Comparison of ENCODE assay signal across 8 cellular contexts in the genomic region with DNA sequence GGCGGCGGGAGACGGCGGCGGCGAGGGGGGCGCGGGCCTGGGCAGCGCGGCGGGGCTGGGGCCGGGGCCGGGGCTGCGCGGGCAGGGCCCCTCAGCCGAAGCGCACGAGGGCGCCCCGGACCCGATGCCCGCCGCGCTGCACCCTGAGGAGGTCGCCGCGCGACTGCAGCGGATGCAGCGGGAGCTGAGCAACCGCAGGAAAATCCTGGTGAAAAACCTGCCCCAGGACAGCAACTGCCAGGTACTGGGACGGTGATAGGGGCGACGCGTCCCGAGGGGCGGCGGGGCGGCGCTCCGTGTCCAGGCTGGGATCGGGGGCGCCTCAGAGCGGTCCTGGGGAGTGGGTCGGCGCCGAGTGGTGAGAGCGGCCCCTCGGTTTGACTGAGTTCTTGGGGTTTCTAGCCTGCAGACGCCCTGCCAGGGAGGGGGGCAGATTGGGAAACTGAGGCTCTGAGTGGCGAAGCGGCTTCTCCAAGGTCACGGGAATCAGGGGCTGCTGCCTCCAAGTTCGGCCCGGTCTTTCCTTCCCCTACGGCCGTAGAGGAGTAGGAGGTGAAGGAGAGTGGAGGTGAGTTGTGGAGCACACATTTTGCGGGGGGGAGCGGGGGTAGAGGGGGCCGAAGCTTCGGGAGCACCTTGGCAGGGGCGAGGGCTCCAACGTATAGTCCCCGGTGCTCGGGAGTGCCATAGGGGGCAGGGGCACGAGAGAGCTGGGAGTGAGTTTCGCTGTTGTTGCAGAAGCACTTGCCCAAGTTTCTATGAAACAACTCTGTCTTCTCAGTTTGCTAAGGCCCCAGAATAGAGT. TPM values are rescaled to one million over a fixed set of nuclear protein-coding genes. Genes with fewer than 3 reads are reported as not detected.
DNase-seq lines count a peak whose midpoint lies in the region; ATAC-seq and TF ChIP-seq lines count a peak whose summit lies in the region.

No MANE protein-coding gene starts in this region.

- H4K8ac ChIP-seq in mesendoderm (ENCODE audit: low read depth, low read length) = no peak overlapping the region

- no peak overlapping the region for H2BK120ac ChIP-seq in mesendoderm (ENCODE audit: low read depth, low read length)

- H2BK5ac ChIP-seq in mesendoderm (ENCODE audit: low read length) = no peak overlapping the region

- H3K79me1 ChIP-seq in mesendoderm (ENCODE audit: low read length) = peaks cover 4% of the 10 kb centered on the region

- TF ChIP-seq CTCF in KMS-11 (conservative IDR thresholded peaks at IDR 0.05; ENCODE audit: low read depth, low read length) (no peak), endodermal cell (conservative IDR thresholded peaks at IDR 0.05) (no peak), tibial artery (IDR thresholded peaks at IDR 0.05) (no peak)

- ATAC-seq in GM18867 (IDR thresholded peaks at IDR 0.05; ENCODE audit: unreplicated experiment) (peak; percentile 22), HG02623 (IDR thresholded peaks at IDR 0.05; ENCODE audit: unreplicated experiment) (no peak)

- no peak overlapping the region for H2AK5ac ChIP-seq in mesendoderm (ENCODE audit: low read length)

- H3K9ac ChIP-seq in KMS-11 (peak overlapping the region; percentile 83), endodermal cell (ENCODE audit: extremely low read depth, low read length, poor library complexity, severe bottlenecking) (peak overlapping the region; percentile 64), mesendoderm (ENCODE audit: low read length) (peak overlapping the region; percentile 92)

- H2AFZ ChIP-seq in KMS-11 (ENCODE audit: low read depth) = peak overlapping the region; percentile 82

- 0% methylated on average over 38 to 67 of the region's 67 CpGs for WGBS in endodermal cell (ENCODE audit: insufficient coverage in 1 of 2, insufficient read length in 1 of 2), 2 experiments
- no CpG with 5 or more reads among the region's 67 CpGs for WGBS in mesendoderm (ENCODE audit: extremely low coverage, insufficient coverage, low lambda C conversion rate)

- DNase-seq in AG20443 (ENCODE audit: low spot score) (peak; percentile 49), endodermal cell (peak; percentile 78), mesendoderm (peak; percentile 50), tibial artery (peak; percentile 44 to 66)
- peak; percentile 11 to 14 for DNase-seq in activated CD4-positive, alpha-beta T cell treated with anti-CD3 and anti-CD28 coated beads, Interleukin-2, amount 50 U/mL, for 48 hours

- peak overlapping the region; percentile 86 for H3K4me3 Mint-ChIP-seq in endodermal cell

- no peaks in the 10 kb centered on the region for H3K9me3 Mint-ChIP-seq in endodermal cell

- peaks cover 20% of the 10 kb centered on the region for H3K4me1 Mint-ChIP-seq in endodermal cell

- peaks cover 7% of the 10 kb centered on the region for H3K27me3 Mint-ChIP-seq in endodermal cell (ENCODE audit: insufficient read depth)

- H3K36me3 Mint-ChIP-seq in endodermal cell (ENCODE audit: low read depth) = no peaks in the 10 kb centered on the region

- H2BK15ac ChIP-seq in mesendoderm (replicated peaks; ENCODE audit: low read depth) = no peak overlapping the region

- H3K4me1 ChIP-seq in KMS-11 (ENCODE audit: low read depth, poor library complexity, severe bottlenecking) = peaks cover 44% of the 10 kb centered on the region
- no peaks in the 10 kb centered on the region for H3K4me1 ChIP-seq in endodermal cell (ENCODE audit: control insufficient read depth, insufficient read depth, low read length)
- H3K4me1 ChIP-seq in mesendoderm (ENCODE audit: control insufficient read depth, low read depth, low read length) = no peaks in the 10 kb centered on the region
- peaks cover 0 to 18% (median 5%) of the 10 kb centered on the region in 4 donors for H3K4me1 ChIP-seq in tibial artery

- 0 out of 2 replicates have a peak, but pooled peaks cover 8% of the 10 kb centered on the region for H4K20me1 ChIP-seq in KMS-11 (ENCODE audit: insufficient read depth)

- H3K4me2 ChIP-seq in KMS-11 (peak overlapping the region; percentile 60), mesendoderm (ENCODE audit: low read length) (peak overlapping the region; percentile 97)

- peak overlapping the region; percentile 96 for H3K18ac ChIP-seq in mesendoderm (ENCODE audit: low read length)

- H3K27me3 ChIP-seq in KMS-11 (ENCODE audit: insufficient read depth, low read depth) (no peaks in the 10 kb centered on the region), endodermal cell (ENCODE audit: control insufficient read depth, insufficient read depth, low read length, poor library complexity, severe bottlenecking) (no peaks in the 10 kb centered on the region), mesendoderm (ENCODE audit: insufficient read depth, low read length, poor library complexity) (no peaks in the 10 kb centered on the region), tibial artery (no peaks in the 10 kb centered on the region)

- peak overlapping the region; percentile 43 for H3K4me3 ChIP-seq in KMS-11 (IDR thresholded peaks at IDR 0.05; ENCODE audit: insufficient read depth, low read depth, low read length)
- H3K4me3 ChIP-seq in endodermal cell (ENCODE audit: low read length) = peak overlapping the region; percentile 91
- H3K4me3 ChIP-seq in mesendoderm (ENCODE audit: low read length) = peak overlapping the region; percentile 84
- peak overlapping the region; percentile 75 to 79 for H3K4me3 ChIP-seq in tibial artery

- peak overlapping the region; percentile 5 for H3K4ac ChIP-seq in mesendoderm (ENCODE audit: low read depth, low read length)

- H3K27ac ChIP-seq in KMS-11 (peak overlapping the region; percentile 74), endodermal cell (ENCODE audit: low read depth, low read length) (no peak overlapping the region), mesendoderm (ENCODE audit: low read depth, low read length) (peak overlapping the region; percentile 57), tibial artery (peak overlapping the region; percentile 82 to 83)

- H3K56ac ChIP-seq in mesendoderm (ENCODE audit: low read length) = peak overlapping the region; percentile 93

- no peak overlapping the region for H4K5ac ChIP-seq in mesendoderm (ENCODE audit: low read length)

- H3K9me3 ChIP-seq in endodermal cell (ENCODE audit: control insufficient read depth, low read length) (no peaks in the 10 kb centered on the region), tibial artery (no peaks in the 10 kb centered on the region)

- peak overlapping the region; percentile 78 for H3K27ac Mint-ChIP-seq in endodermal cell

- peaks cover 34% of the 10 kb centered on the region; the same call in 1 of the 2 replicates for H3K79me2 ChIP-seq in KMS-11 (ENCODE audit: insufficient read depth, low read depth)
- H3K79me2 ChIP-seq in mesendoderm (ENCODE audit: control insufficient read depth, insufficient read depth, low read length) = peaks cover 2% of the 10 kb centered on the region

- peak overlapping the region; percentile 68 for H3K23ac ChIP-seq in mesendoderm (ENCODE audit: low read length)

- H3K36me3 ChIP-seq in KMS-11 (ENCODE audit: insufficient read depth) = no peaks in the 10 kb centered on the region
- no peaks in the 10 kb centered on the region for H3K36me3 ChIP-seq in endodermal cell (ENCODE audit: control insufficient read depth, insufficient read depth, low read length)
- H3K36me3 ChIP-seq in mesendoderm (ENCODE audit: control insufficient read depth, insufficient read depth, low read length) = no peaks in the 10 kb centered on the region
- no peaks in the 10 kb centered on the region for H3K36me3 ChIP-seq in tibial artery

- intact Hi-C loops in tibial artery (cut with DNase I; ENCODE audit: low total_unique reads) = loop anchor here (10.0 kb wide), 1 partner anchor 79 kb away; no protein-coding TSS in a partner anchor

RNA-seq across cellular contexts. Expression of a gene that starts 0.5 kb away (rescaled TPM):
- total RNA-seq in endodermal cell = 10 to 100 TPM; 20.3 to 21.8 TPM
- polyA plus RNA-seq in endodermal cell (2013, experiment 1 of 2) = 17.2 TPM
- polyA plus RNA-seq in endodermal cell (2013, experiment 2 of 2) = 16.0 TPM
- polyA plus RNA-seq in mesendoderm (2013, experiment 1 of 2) = 15.2 TPM
- 15.0 TPM for polyA plus RNA-seq in mesendoderm (2013, experiment 2 of 2)

Comparison
In these comparisons a context has a peak if more than half of its experiments do, and no peak if none do; other contexts are left out.
1. DNase-seq: peak in every context shown above with its lines; median percentile 78 in endodermal cell; 55 in tibial artery; 50 in mesendoderm; 49 in AG20443; 12 in activated CD4-positive, alpha-beta T cell treated with anti-CD3 and anti-CD28 coated beads, Interleukin-2, amount 50 U/mL, for 48 hours.